Comparison of ENCODE assay signal across 2 cellular contexts in the genomic region with DNA sequence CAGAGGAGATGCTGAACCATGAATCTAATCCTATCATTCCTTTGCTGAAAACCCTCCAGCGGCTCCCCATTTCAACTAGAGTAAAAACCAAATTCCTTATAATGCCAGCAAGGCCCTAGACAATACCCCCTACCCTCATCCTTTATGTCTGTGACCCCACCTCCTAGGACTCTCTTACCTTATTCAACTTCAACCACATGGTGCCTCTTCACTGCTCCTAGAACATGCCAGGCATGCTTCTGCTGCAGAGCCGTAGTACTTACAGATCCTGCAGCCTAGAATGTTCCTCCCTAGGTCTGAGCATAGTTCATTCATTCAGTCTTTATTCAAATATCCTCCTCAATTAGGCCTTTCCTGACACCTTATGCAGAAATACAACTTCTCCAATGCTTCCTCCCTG.
TF ChIP-seq lines count a peak whose summit lies in the region.

No MANE protein-coding gene starts in this region.

TF ChIP-seq in H1, 55 proteins besides CTCF, POLR2A, EP300 and RAD21:
- TF ChIP-seq, protein P1, sequence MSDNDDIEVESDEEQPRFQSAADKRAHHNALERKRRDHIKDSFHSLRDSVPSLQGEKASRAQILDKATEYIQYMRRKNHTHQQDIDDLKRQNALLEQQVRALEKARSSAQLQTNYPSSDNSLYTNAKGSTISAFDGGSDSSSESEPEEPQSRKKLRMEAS (IDR thresholded peaks at IDR 0.05) = peak; percentile 78
- TF ChIP-seq NRF1 (IDR thresholded peaks at IDR 0.05; ENCODE audit: low read depth, low read length) (no peak), TEAD4 (IDR thresholded peaks at IDR 0.05; ENCODE audit: low read depth, low read length) (peak; percentile 50; the same call in 1 of the 2 replicates)

TF ChIP-seq in SK-N-SH treated with all-trans-retinoic acid at 6 μM for 48 hours, 23 proteins besides CTCF, POLR2A, EP300 and RAD21:
- TF ChIP-seq ZNF8 (CRISPR knock-in tag; IDR thresholded peaks at IDR 0.05) (no peak), ESRRG (CRISPR knock-in tag; IDR thresholded peaks at IDR 0.05) (no peak), ISL1 (CRISPR knock-in tag; IDR thresholded peaks at IDR 0.05) (no peak)
